ENCODE assay signal across 10 cellular contexts in the genomic region with DNA sequence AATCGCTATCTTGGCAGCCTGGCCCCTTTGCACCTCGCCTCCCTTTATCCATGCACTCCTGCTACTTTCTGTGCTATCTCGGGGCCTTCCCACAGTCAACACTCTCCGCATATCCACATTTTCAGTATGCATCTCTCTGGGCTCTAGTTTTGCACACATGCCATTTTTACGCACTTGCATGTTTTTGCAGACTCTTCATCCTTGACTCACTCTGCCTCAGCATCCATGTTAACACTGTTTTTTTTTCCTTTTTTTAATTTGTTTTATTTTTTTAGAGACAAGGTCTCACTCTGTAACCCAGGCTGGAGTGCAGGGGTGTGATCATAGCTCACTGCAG. TPM values are rescaled to one million over a fixed set of nuclear protein-coding genes. Genes with fewer than 3 reads are reported as not detected.
A peak's percentile ranks its signal among the peaks of the same experiment; 100 is the strongest.
DNase-seq lines count a peak whose midpoint lies in the region; ATAC-seq and TF ChIP-seq lines count a peak whose summit lies in the region.
"Had no signal": no experiment of that assay in that cellular context is flagged by ENCODE, and none has a peak within 500 bp of the region (broad histone marks: within the 10 kb centered on the region; RNA-seq: fewer than 3 reads in every experiment).

No MANE protein-coding gene starts in this region.

- no peak overlapping the region for H3K27ac Mint-ChIP-seq in T-helper 2 cell treated with Interferon-gamma antibody and Interleukin-4, amounts not matched to agents 5 μg/mL and 100 μg/mL, for 36 hours

- H3K4me1 Mint-ChIP-seq in T-helper 2 cell treated with Interferon-gamma antibody and Interleukin-4, amounts not matched to agents 5 μg/mL and 100 μg/mL, for 36 hours (ENCODE audit: low read depth) = peaks cover 8% of the 10 kb centered on the region

- no peak overlapping the region for H2BK5ac ChIP-seq in mesendoderm (ENCODE audit: low read length)

- no peaks in the 10 kb centered on the region for H3K79me1 ChIP-seq in mesendoderm (ENCODE audit: low read length)

- H3K4me3 Mint-ChIP-seq in T-helper 2 cell treated with Interferon-gamma antibody and Interleukin-4, amounts not matched to agents 5 μg/mL and 100 μg/mL, for 36 hours = peak overlapping the region; percentile 13

- no CpG with 5 or more reads among the region's 5 CpGs for WGBS in mesendoderm (ENCODE audit: extremely low coverage, insufficient coverage, low lambda C conversion rate)
- WGBS in thyroid gland, 2 donors = 19 to 23% methylated on average over 5 of the region's 5 CpGs

- H3K27me3 Mint-ChIP-seq in T-helper 2 cell treated with Interferon-gamma antibody and Interleukin-4, amounts not matched to agents 5 μg/mL and 100 μg/mL, for 36 hours (ENCODE audit: low read depth) = no peaks in the 10 kb centered on the region

- DNase-seq in T-helper 2 cell treated with Interferon-gamma antibody and Interleukin-4, amounts not matched to agents 5 μg/mL and 100 μg/mL, for 36 hours (ENCODE audit: low spot score) = no peak
- no peak for DNase-seq in T-helper 2 cell
- DNase-seq in cerebellar cortex (ENCODE audit: low spot score) = peak; percentile 74
- no peak for DNase-seq in mesendoderm
- no peak for DNase-seq in thyroid gland
- no peak for DNase-seq in glomerular visceral epithelial cell (ENCODE audit: extremely low spot score)
- DNase-seq in GM20000 (ENCODE audit: low spot score) = no peak
- DNase-seq: WERI-Rb-1 had no signal

- H3K36me3 Mint-ChIP-seq in T-helper 2 cell treated with Interferon-gamma antibody and Interleukin-4, amounts not matched to agents 5 μg/mL and 100 μg/mL, for 36 hours (ENCODE audit: low read depth) = no peaks in the 10 kb centered on the region

- TF ChIP-seq POLR2A in thyroid gland (IDR thresholded peaks at IDR 0.05) = no peak

- H3K36me3 ChIP-seq in mesendoderm (ENCODE audit: control insufficient read depth, insufficient read depth, low read length) (no peaks in the 10 kb centered on the region), thyroid gland (no peaks in the 10 kb centered on the region)
- H3K36me3 ChIP-seq: WERI-Rb-1 had no signal

- H3K9ac ChIP-seq in mesendoderm (ENCODE audit: low read length) = peak overlapping the region; percentile 46

- H3K4me1 ChIP-seq in mesendoderm (ENCODE audit: control insufficient read depth, low read depth, low read length) = peaks cover 4% of the 10 kb centered on the region
- H3K4me1 ChIP-seq in thyroid gland = peaks cover 25 to 52% of the 10 kb centered on the region in 2 donors

- peak overlapping the region; percentile 62 for H3K18ac ChIP-seq in mesendoderm (ENCODE audit: low read length)

- H3K27ac ChIP-seq in mesendoderm (ENCODE audit: low read depth, low read length) (no peak overlapping the region), thyroid gland (peak overlapping the region in 2 of 3 donors; percentile 45 to 52)
- H3K27ac ChIP-seq: epithelial cell of prostate, WERI-Rb-1 had no signal

- no peaks in the 10 kb centered on the region for H3K27me3 ChIP-seq in mesendoderm (ENCODE audit: insufficient read depth, low read length, poor library complexity)
- no peaks in the 10 kb centered on the region for H3K27me3 ChIP-seq in thyroid gland

- TF ChIP-seq CTCF in thyroid gland (IDR thresholded peaks at IDR 0.05) = no peak
- TF ChIP-seq CTCF in GM20000 (IDR thresholded peaks at IDR 0.05; ENCODE audit: extremely low read depth, missing control alignments) = no peak

- no peaks in the 10 kb centered on the region for H3K79me2 ChIP-seq in mesendoderm (ENCODE audit: control insufficient read depth, insufficient read depth, low read length)

- intact Hi-C loops in thyroid gland (cut with DNase I) = no loop called here

- no peak overlapping the region for H2BK15ac ChIP-seq in mesendoderm (replicated peaks; ENCODE audit: low read depth)

- ATAC-seq in HG03097 (IDR thresholded peaks at IDR 0.05; ENCODE audit: low FRiP score, unreplicated experiment) = no peak

- no peak overlapping the region for H3K4ac ChIP-seq in mesendoderm (ENCODE audit: low read depth, low read length)

- H4K5ac ChIP-seq in mesendoderm (ENCODE audit: low read length) = no peak overlapping the region

- H3K56ac ChIP-seq in mesendoderm (ENCODE audit: low read length) = peak overlapping the region; percentile 77

- no peak overlapping the region for H4K8ac ChIP-seq in mesendoderm (ENCODE audit: low read depth, low read length)

- no peak overlapping the region for H3K23ac ChIP-seq in mesendoderm (ENCODE audit: low read length)

- no peaks in the 10 kb centered on the region for H3K9me3 ChIP-seq in thyroid gland

- peak overlapping the region; percentile 3 for H3K4me2 ChIP-seq in mesendoderm (ENCODE audit: low read length)

- H2AK5ac ChIP-seq in mesendoderm (ENCODE audit: low read length) = no peak overlapping the region

- H2BK120ac ChIP-seq in mesendoderm (ENCODE audit: low read depth, low read length) = no peak overlapping the region

- H3K4me3 ChIP-seq in mesendoderm (ENCODE audit: low read length) (no peak overlapping the region), thyroid gland (replicated peaks in 1 of 3) (peak overlapping the region in 1 of 3 donors; percentile 12)

- H3K9me3 Mint-ChIP-seq in T-helper 2 cell treated with Interferon-gamma antibody and Interleukin-4, amounts not matched to agents 5 μg/mL and 100 μg/mL, for 36 hours = no peaks in the 10 kb centered on the region

RNA-seq across cellular contexts. Expression of gene MAMSTR, which starts 2.5 kb away (rescaled TPM):
- 0.69 TPM for polyA plus RNA-seq in mesendoderm (2013, experiment 1 of 2)
- polyA plus RNA-seq in mesendoderm (2013, experiment 2 of 2) = 0.71 TPM
- under 1 TPM in 3 of 4 donors, not detected in 1; 0.29 to 0.67 (median 0.54) TPM for total RNA-seq in thyroid gland

RNA-seq across cellular contexts. Expression of gene FUT2, which starts 21.3 kb away (rescaled TPM):
- 0.28 TPM for polyA plus RNA-seq in mesendoderm (2013, experiment 1 of 2)
- 0.49 TPM for polyA plus RNA-seq in mesendoderm (2013, experiment 2 of 2)
- 1 to 10 TPM in 1 of 4 donors, under 1 TPM in 1, not detected in 2; 0.27 to 1.3 TPM for total RNA-seq in thyroid gland

RNA-seq across cellular contexts. Expression of gene RASIP1, which starts 23.4 kb away (rescaled TPM):
- polyA plus RNA-seq in mesendoderm (2013, experiment 1 of 2) = 3.3 TPM
- 3.7 TPM for polyA plus RNA-seq in mesendoderm (2013, experiment 2 of 2)
- total RNA-seq in thyroid gland = 10 to 100 TPM in 2 of 4 donors, 1 to 10 TPM in 2; 9.7 to 25.8 (median 14.0) TPM

RNA-seq across cellular contexts. Expression of gene IZUMO1, which starts 29.7 kb away (rescaled TPM):
- polyA plus RNA-seq in mesendoderm (2013, experiment 1 of 2) = 0.45 TPM
- polyA plus RNA-seq in mesendoderm (2013, experiment 2 of 2) = 0.24 TPM
- 1 to 10 TPM in 2 of 4 donors, not detected in 2; 1.1 TPM for total RNA-seq in thyroid gland

RNA-seq across cellular contexts. Expression of gene FUT1, which starts 35.4 kb away (rescaled TPM):
- polyA plus RNA-seq in mesendoderm (2013, experiment 1 of 2) = 3.4 TPM
- polyA plus RNA-seq in mesendoderm (2013, experiment 2 of 2) = 3.4 TPM
- total RNA-seq in thyroid gland = 1 to 10 TPM; 1.7 to 3.0 (median 2.0) TPM
